Comparison of ENCODE assay signal across 8 cellular contexts in genomic region chr19:52735734-52736133, GRCh38. TPM values are rescaled to one million over a fixed set of nuclear protein-coding genes. Genes with fewer than 3 reads are reported as not detected.
DNase-seq lines count a peak whose midpoint lies in the region; ATAC-seq lines count a peak whose summit lies in the region.

No MANE protein-coding gene starts in this region.

- 63 to 71% methylated on average over 18 of the region's 18 CpGs for WGBS in aorta, 2 donors

- H3K27me3 ChIP-seq in mucosa of stomach (ENCODE audit: control insufficient read depth, insufficient read depth, low read length): no peaks in the 10 kb centered on the region
- H3K27me3 ChIP-seq in aorta (ENCODE audit: control insufficient read depth in 1 of 2, insufficient read depth in 2 of 2, low read length in 1 of 2): no peaks in the 10 kb centered on the region

- no peak overlapping the region for H3K4me3 ChIP-seq in mucosa of stomach (ENCODE audit: low read length)
- H3K4me3 ChIP-seq in aorta (ENCODE audit: low read length in 2 of 2): no peak overlapping the region

- peak; percentile 55 for ATAC-seq in aorta (ENCODE audit: low FRiP score)
- ATAC-seq in HG02642 (IDR thresholded peaks at IDR 0.05; ENCODE audit: poor library complexity, unreplicated experiment): no peak

- intact Hi-C loops in aorta (cut with DNase I): loop anchor here in 1 of 2 donors (2.0 kb wide), 1 partner anchor 45 kb away; no protein-coding TSS in a partner anchor

- H3K27ac ChIP-seq in epithelial cell of prostate (peak overlapping the region; percentile 97), aorta (ENCODE audit: low read depth in 1 of 2, low read length in 2 of 2) (peak overlapping the region in 1 of 2 donors; percentile 50)

- H3K36me3 ChIP-seq in mucosa of stomach (ENCODE audit: control insufficient read depth, insufficient read depth, low read length): no peaks in the 10 kb centered on the region
- no peaks in the 10 kb centered on the region for H3K36me3 ChIP-seq in aorta (ENCODE audit: control insufficient read depth in 1 of 2, insufficient read depth in 2 of 2, low read length in 1 of 2)

- H3K4me1 ChIP-seq in mucosa of stomach (ENCODE audit: control insufficient read depth, insufficient read depth, low read length) (no peaks in the 10 kb centered on the region), aorta (ENCODE audit: control insufficient read depth in 1 of 2, insufficient read depth in 2 of 2, low read length in 2 of 2) (no peaks in the 10 kb centered on the region)

- H3K9me3 ChIP-seq in mucosa of stomach (ENCODE audit: control insufficient read depth, low read length) (no peaks in the 10 kb centered on the region), aorta (ENCODE audit: control insufficient read depth, low read length) (no peaks in the 10 kb centered on the region)

- H3K9ac ChIP-seq in mucosa of stomach (ENCODE audit: low read length): peak overlapping the region; percentile 94

- DNase-seq in DMS153 treated with DMSO at 0.1 percent for 48 hours (lab: John Stamatoyannopoulos, UW; ENCODE audit: unreplicated experiment) (peak; percentile 47), SHP77 (lab: John Stamatoyannopoulos, UW) (peak; percentile 42 to 70), epithelial cell of prostate (ENCODE audit: low read depth, low spot score) (no peak), aorta (peak; percentile 75 to 86), AG08395 (ENCODE audit: low spot score) (no peak), DMS 273 treated with DMSO at 0.1 percent for 48 hours (lab: John Stamatoyannopoulos, UW) (no peak)

RNA-seq across cellular contexts. Expression of gene ZNF611, which starts 0.9 kb away (rescaled TPM):
- 10 to 100 TPM; 20.9 to 28.5 TPM for total RNA-seq in aorta
- 1 to 10 TPM; 1.5 to 2.7 TPM for polyA plus RNA-seq in aorta

RNA-seq across cellular contexts. Expression of gene ZNF600, which starts 50.9 kb away (rescaled TPM):
- total RNA-seq in aorta: 10 to 100 TPM; 12.6 to 14.4 TPM
- polyA plus RNA-seq in aorta: 10 to 100 TPM in 1 of 2 donors, 1 to 10 TPM in 1; 1.1 to 14.8 TPM

Comparison
In these comparisons a context has a peak if more than half of its experiments do, and no peak if none do; other contexts are left out.
1. DNase-seq: peak in DMS153 treated with DMSO at 0.1 percent for 48 hours (single experiment), SHP77 (2 of 2) and aorta (2 of 2); none in epithelial cell of prostate (single experiment), AG08395 (single experiment) and DMS 273 treated with DMSO at 0.1 percent for 48 hours (single experiment).